Comparison of ENCODE assay signal across 34 cellular contexts in the genomic region with DNA sequence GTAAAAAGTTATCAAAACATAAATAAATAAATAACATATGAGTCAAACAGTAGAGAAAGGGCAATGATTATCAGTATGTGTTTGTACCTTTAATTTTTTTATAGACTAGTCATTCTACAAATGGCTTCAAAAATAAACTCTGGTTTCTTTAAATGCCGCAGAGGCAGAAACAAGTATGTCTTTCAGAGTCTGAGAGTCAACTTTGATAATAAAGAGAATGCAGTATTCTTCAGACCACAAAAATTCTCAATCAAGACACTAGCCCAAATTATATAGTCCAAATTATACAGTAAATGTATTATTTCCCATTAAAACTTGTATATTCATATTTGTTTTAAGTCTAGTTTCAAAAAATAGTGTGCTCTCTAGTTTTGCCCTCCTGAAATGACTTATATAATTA.
"Had no signal": no experiment of that assay in that cellular context is flagged by ENCODE, and none has a peak within 500 bp of the region (broad histone marks: within the 10 kb centered on the region; RNA-seq: fewer than 3 reads in every experiment).

No MANE protein-coding gene starts in this region.

- H3K4me2 ChIP-seq: KMS-11 had no signal

- DNase-seq: Karpas-422, Kasumi-1, MG63, MM.1S, MV-4-11, NCI-H1048, NCI-H1092, NCI-H1092 treated with DMSO at 0.1 percent for 48 hours, NCI-H1105, NCI-H1105 treated with DMSO at 0.1 percent for 48 hours, NCI-H1417, NCI-H1417 treated with DMSO at 0.1 percent for 48 hours, NCI-H1436, NCI-H1436 treated with DMSO at 0.1 percent for 48 hours, NCI-H146, NCI-H1694, NCI-H1694 treated with DMSO at 0.1 percent for 48 hours, NCI-H187, NCI-H187 treated with DMSO at 0.1 percent for 48 hours, NCI-H1930, NCI-H2029 treated with DMSO at 0.1 percent for 48 hours, NCI-H2081, NCI-H2081 treated with DMSO at 0.1 percent for 48 hours, NCI-H2107, NCI-H2171, NCI-H2171 treated with DMSO at 0.1 percent for 48 hours, NCI-H2227 treated with DMSO at 0.1 percent for 48 hours, NCI-H226, NCI-H345, NCI-H446, NCI-H446 treated with DMSO at 0.1 percent for 48 hours, NCI-H510A treated with DMSO at 0.1 percent for 48 hours, NCI-H524 had no signal

- H3K9ac ChIP-seq: KMS-11 had no signal

- H3K27ac ChIP-seq: KMS-11 had no signal

- H3K9me3 ChIP-seq: MG63 had no signal

- H3K4me3 ChIP-seq: MG63 had no signal

- H3K27me3 ChIP-seq: MG63 had no signal

- H3K36me3 ChIP-seq: MG63 had no signal
